9 cellular contexts compared by ENCODE assay signal in the genomic region with DNA sequence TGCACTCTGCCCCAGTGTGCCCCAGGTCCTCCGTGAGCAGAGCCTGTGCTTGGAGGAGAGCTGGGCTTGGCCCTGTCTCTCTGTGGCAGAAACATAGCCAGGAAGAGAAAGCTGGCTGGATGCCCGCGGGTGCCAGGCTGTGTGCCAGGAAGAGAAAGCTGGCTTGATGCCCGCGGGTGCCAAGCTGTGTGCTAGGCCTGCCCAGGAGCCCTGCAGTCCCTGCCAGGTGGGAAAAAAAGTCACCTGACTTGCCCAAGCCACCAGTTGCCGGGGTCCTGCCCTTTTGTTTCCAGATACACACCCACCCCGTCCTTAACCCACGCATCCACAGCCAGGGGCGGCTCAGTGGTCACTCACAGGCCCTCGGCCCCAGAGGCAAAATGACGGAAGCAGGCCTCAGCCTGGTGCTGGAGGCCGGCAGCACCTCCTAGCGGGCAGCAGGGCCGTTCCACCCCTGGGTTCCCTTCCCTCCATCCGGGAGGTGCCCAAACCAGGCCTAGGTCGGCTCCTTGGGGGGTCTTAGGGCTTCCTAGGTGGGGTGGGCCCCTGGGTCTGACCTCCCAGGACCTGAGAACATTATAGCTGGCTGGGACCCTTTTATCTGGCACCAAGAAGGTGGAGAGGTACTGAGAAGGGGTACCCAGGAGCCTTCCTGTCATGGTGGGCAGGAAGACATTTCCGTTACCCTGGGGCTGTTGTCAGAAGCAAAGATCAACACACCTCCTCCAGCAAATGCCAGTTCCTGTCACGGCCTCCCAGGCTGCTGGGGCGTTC. TPM values are rescaled to one million over a fixed set of nuclear protein-coding genes. Genes with fewer than 3 reads are reported as not detected.
DNase-seq lines count a peak whose midpoint lies in the region; ATAC-seq and TF ChIP-seq lines count a peak whose summit lies in the region.
"Had no signal": no experiment of that assay in that cellular context is flagged by ENCODE, and none has a peak within 500 bp of the region (broad histone marks: within the 10 kb centered on the region; RNA-seq: fewer than 3 reads in every experiment).

No MANE protein-coding gene starts in this region.

- H3K4me3 ChIP-seq in foreskin fibroblast (ENCODE audit: low read depth in 1 of 2, low read length in 2 of 2) (no peak overlapping the region), prostate gland (no peak overlapping the region)

- intact Hi-C loops in prostate gland (cut with DNase I): no loop called here

- TF ChIP-seq CTCF in foreskin fibroblast (IDR thresholded peaks at IDR 0.05; ENCODE audit: low read depth, low read length) (peak; percentile 4), prostate gland (IDR thresholded peaks at IDR 0.05) (peak in 1 of 4 experiments; percentile 18)

- no peak for TF ChIP-seq POLR2A in prostate gland (IDR thresholded peaks at IDR 0.05)

- peak; percentile 50 for DNase-seq in NCI-H460 (ENCODE audit: extremely low read depth, low read depth)
- DNase-seq in activated T-cell treated with anti-CD3 and anti-CD28 coated beads, Interleukin-2, amount 50 U/mL, for 1 hour: peak; percentile 70
- no peak for DNase-seq in foreskin fibroblast
- peak; percentile 85 for DNase-seq in prostate gland (ENCODE audit: low spot score)
- no peak for DNase-seq in NCI-H146 (lab: John Stamatoyannopoulos, UW)
- no peak for DNase-seq in Kasumi-1 (lab: John Stamatoyannopoulos, UW)

- ATAC-seq in GM18868 (IDR thresholded peaks at IDR 0.05; ENCODE audit: unreplicated experiment) (peak; percentile 58), GM18520 (IDR thresholded peaks at IDR 0.05; ENCODE audit: unreplicated experiment) (no peak)

- no peaks in the 10 kb centered on the region for H3K27me3 ChIP-seq in prostate gland (replicated peaks; ENCODE audit: insufficient read depth)

- peaks cover 14% of the 10 kb centered on the region for H3K4me1 ChIP-seq in prostate gland (replicated peaks)
- H3K4me1 ChIP-seq: parathyroid adenoma had no signal

- peak overlapping the region; percentile 39 to 64 for H3K27ac ChIP-seq in prostate gland
- H3K27ac ChIP-seq: parathyroid adenoma had no signal

- no peaks in the 10 kb centered on the region for H3K36me3 ChIP-seq in prostate gland

- H3K9me3 ChIP-seq in prostate gland: no peaks in the 10 kb centered on the region

- WGBS in prostate gland: 38% methylated on average over 18 of the region's 19 CpGs

RNA-seq across cellular contexts. Expression of a gene that starts 9.1 kb away (rescaled TPM):
- total RNA-seq in NCI-H460 (2014; rRNA removed; shearing (Covaris generic)): 0.84 and 0.92 TPM in 2 replicates
- polyA plus RNA-seq in NCI-H460 (2014; cell fraction: nucleus; rRNA removed): 0.88 and 3.6 TPM in 2 replicates
- 10 to 100 TPM; 23.1 to 56.1 TPM for total RNA-seq in prostate gland

RNA-seq across cellular contexts. Expression of a gene that starts 28.3 kb away (rescaled TPM):
- 37.3 and 41.4 TPM in 2 replicates for total RNA-seq in NCI-H460 (2014; rRNA removed; shearing (Covaris generic))
- 37.6 and 38.5 TPM in 2 replicates for polyA plus RNA-seq in NCI-H460 (2014; cell fraction: nucleus; rRNA removed)
- total RNA-seq in prostate gland: 10 to 100 TPM; 21.4 to 24.8 TPM

RNA-seq across cellular contexts. Expression of a gene that starts 38.1 kb away (rescaled TPM):
- total RNA-seq in NCI-H460 (2014; rRNA removed; shearing (Covaris generic)): 139 and 145 TPM in 2 replicates
- 73.1 and 105 TPM in 2 replicates for polyA plus RNA-seq in NCI-H460 (2014; cell fraction: nucleus; rRNA removed)
- total RNA-seq in prostate gland: 100 to 1,000 TPM; 216 to 244 TPM

Comparison
In these comparisons a context has a peak if more than half of its experiments do, and no peak if none do; other contexts are left out.
1. DNase-seq: peak in NCI-H460 (single experiment), activated T-cell treated with anti-CD3 and anti-CD28 coated beads, Interleukin-2, amount 50 U/mL, for 1 hour (single experiment) and prostate gland (single experiment); none in foreskin fibroblast (0 of 2), NCI-H146 (single experiment) and Kasumi-1 (0 of 2).
2. RNA of a gene that starts 9.1 kb away (total RNA-seq): 23.1 to 56.1 TPM in prostate gland; 0.84 to 0.92 TPM in NCI-H460; every median in the first group is over 10 times any median in the second.